Comparison of ENCODE assay signal across 7 cellular contexts in genomic region chr10:11018830-11019692, GRCh38. TPM values are rescaled to one million over a fixed set of nuclear protein-coding genes. Genes with fewer than 3 reads are reported as not detected.
DNase-seq lines count a peak whose midpoint lies in the region; ATAC-seq, FAIRE-seq and TF ChIP-seq lines count a peak whose summit lies in the region.

No MANE protein-coding gene starts in this region.

- no peaks in the 10 kb centered on the region for H3K27me3 ChIP-seq in KMS-11 (ENCODE audit: insufficient read depth, low read depth)
- H3K27me3 ChIP-seq in keratinocyte (ENCODE audit: control insufficient read depth, extremely low read depth, insufficient read depth, low read length): peaks cover 3% of the 10 kb centered on the region

- H3K27ac ChIP-seq in KMS-11 (no peak overlapping the region), keratinocyte (ENCODE audit: control insufficient read depth, insufficient read depth, low read length) (no peak overlapping the region)

- H4K20me1 ChIP-seq in KMS-11 (ENCODE audit: insufficient read depth) (no peaks in the 10 kb centered on the region), keratinocyte (ENCODE audit: control insufficient read depth, extremely low read depth, insufficient read depth, low read length) (no peaks in the 10 kb centered on the region)

- H3K9me3 ChIP-seq in keratinocyte (ENCODE audit: control insufficient read depth, low read depth, low read length): no peaks in the 10 kb centered on the region

- dilution Hi-C loops in keratinocyte (cut with MboI; ENCODE audit: extremely low pct_ligation_motif_present, low sequenced_read_pairs): no loop called here

- no peak overlapping the region for H3K4me3 ChIP-seq in KMS-11 (IDR thresholded peaks at IDR 0.05; ENCODE audit: insufficient read depth, low read depth, low read length)
- peak overlapping the region; percentile 48 to 56 (median 54) for H3K4me3 ChIP-seq in keratinocyte (ENCODE audit: control insufficient read depth in 2 of 3, extremely low read depth in 1 of 3, insufficient read depth in 2 of 3, low read depth in 1 of 3, low read length in 3 of 3)

- TF ChIP-seq CTCF in KMS-11 (conservative IDR thresholded peaks at IDR 0.05; ENCODE audit: low read depth, low read length) (no peak), brain (conservative IDR thresholded peaks at IDR 0.05) (no peak), keratinocyte (optimal IDR thresholded peaks at IDR 0.05 in 1 of 3, IDR thresholded peaks at IDR 0.05 in 1 of 3, conservative IDR thresholded peaks at IDR 0.05 in 1 of 3; ENCODE audit: extremely low read depth in 1 of 3, insufficient read depth in 2 of 3, low read length in 3 of 3) (no peak)

- no peak for ATAC-seq in stimulated activated naive CD8-positive, alpha-beta T cell treated with anti-CD3 and anti-CD28 coated beads, Interleukin-15, amount 100 ng/mL, for 72 hours
- ATAC-seq in HG03108 (IDR thresholded peaks at IDR 0.05; ENCODE audit: unreplicated experiment): no peak

- H2AFZ ChIP-seq in KMS-11 (ENCODE audit: low read depth) (peak overlapping the region; percentile 72; the same call in 1 of the 2 replicates), keratinocyte (ENCODE audit: control insufficient read depth, low read length) (no peak overlapping the region)

- peaks cover 3% of the 10 kb centered on the region for H3K27me3 Mint-ChIP-seq in brain
- peaks cover 73% of the 10 kb centered on the region for H3K27me3 Mint-ChIP-seq in stimulated activated naive CD8-positive, alpha-beta T cell treated with anti-CD3 and anti-CD28 coated beads, Interleukin-15, amount 100 ng/mL, for 72 hours

- H3K4me2 ChIP-seq in KMS-11: peak overlapping the region; percentile 55
- H3K4me2 ChIP-seq in keratinocyte (ENCODE audit: control insufficient read depth, extremely low read depth, insufficient read depth, low read depth, low read length): peak overlapping the region; percentile 50

- H3K27ac Mint-ChIP-seq in brain: peak overlapping the region; percentile 87 to 99 (median 96)
- no peak overlapping the region for H3K27ac Mint-ChIP-seq in stimulated activated naive CD8-positive, alpha-beta T cell treated with anti-CD3 and anti-CD28 coated beads, Interleukin-15, amount 100 ng/mL, for 72 hours

- H3K9ac ChIP-seq in KMS-11 (peak overlapping the region; percentile 69; the same call in 1 of the 2 replicates), keratinocyte (ENCODE audit: control insufficient read depth, extremely low read depth, insufficient read depth, low read length) (peak overlapping the region; percentile 66)

- H3K79me2 ChIP-seq in KMS-11 (ENCODE audit: insufficient read depth, low read depth) (no peaks in the 10 kb centered on the region), keratinocyte (ENCODE audit: control insufficient read depth, insufficient read depth, low read length) (peaks cover 5% of the 10 kb centered on the region)

- peak overlapping the region; percentile 89 to 97 (median 92) for H3K4me3 Mint-ChIP-seq in brain
- peak overlapping the region; percentile 74 to 75 for H3K4me3 Mint-ChIP-seq in stimulated activated naive CD8-positive, alpha-beta T cell treated with anti-CD3 and anti-CD28 coated beads, Interleukin-15, amount 100 ng/mL, for 72 hours

- H3K9me1 ChIP-seq in keratinocyte (ENCODE audit: control insufficient read depth, extremely low read depth, insufficient read depth, low read length): no peaks in the 10 kb centered on the region

- DNase-seq in keratinocyte (ENCODE audit: low read depth, low spot score) (no peak), Ammon's horn (ENCODE audit: low spot score) (no peak), GM12892 (ENCODE audit: insufficient read length) (no peak)
- no peak for DNase-seq in stimulated activated naive CD8-positive, alpha-beta T cell treated with anti-CD3 and anti-CD28 coated beads, Interleukin-15, amount 100 ng/mL, for 72 hours

- no peaks in the 10 kb centered on the region for H3K9me3 Mint-ChIP-seq in brain
- no peaks in the 10 kb centered on the region for H3K9me3 Mint-ChIP-seq in stimulated activated naive CD8-positive, alpha-beta T cell treated with anti-CD3 and anti-CD28 coated beads, Interleukin-15, amount 100 ng/mL, for 72 hours

- H3K4me1 Mint-ChIP-seq in brain: peaks cover 87% of the 10 kb centered on the region
- peaks cover 7% of the 10 kb centered on the region for H3K4me1 Mint-ChIP-seq in stimulated activated naive CD8-positive, alpha-beta T cell treated with anti-CD3 and anti-CD28 coated beads, Interleukin-15, amount 100 ng/mL, for 72 hours

- H3K36me3 ChIP-seq in KMS-11 (ENCODE audit: insufficient read depth) (no peaks in the 10 kb centered on the region), keratinocyte (ENCODE audit: control insufficient read depth in 2 of 2, extremely low read depth in 1 of 2, insufficient read depth in 2 of 2, low read length in 2 of 2) (no peaks in the 10 kb centered on the region)

- no peaks in the 10 kb centered on the region for H3K36me3 Mint-ChIP-seq in brain

- TF ChIP-seq POLR2A in GM12892 (IDR thresholded peaks at IDR 0.05; ENCODE audit: low read depth, low read length): no peak

- FAIRE-seq in keratinocyte (lab: Jason Lieb, UNC) (peak; percentile 20), GM12892 (lab: Jason Lieb, UNC) (no peak)

- H3K4me1 ChIP-seq in KMS-11 (ENCODE audit: low read depth, poor library complexity, severe bottlenecking): peaks cover 14% of the 10 kb centered on the region
- H3K4me1 ChIP-seq in keratinocyte (ENCODE audit: control insufficient read depth, extremely low read depth, insufficient read depth, low read length): peaks cover 4% of the 10 kb centered on the region

RNA-seq across cellular contexts. Expression of gene CELF2, which starts 1.4 kb away (rescaled TPM):
- polyA plus RNA-seq in brain (ENCODE audit: insufficient read depth, low read depth, low replicate concordance): 19.5 TPM
- polyA plus RNA-seq in keratinocyte: 6.3 to 11.8 TPM (median 9.8 TPM) in 3 replicates
- polyA plus RNA-seq in keratinocyte (2011; ENCODE audit: low read depth): 3.0 TPM
- 9.5 and 11.8 TPM in 2 replicates for polyA plus RNA-seq in keratinocyte (2011; cell fraction: cytosol; rRNA removed)
- polyA plus RNA-seq in keratinocyte (2011; cell fraction: nucleus; rRNA removed): 9.7 and 9.8 TPM in 2 replicates
- 3.8 and 7.1 TPM in 2 replicates for polyA plus RNA-seq in keratinocyte (2012; ENCODE audit: low replicate concordance)
- polyA minus RNA-seq in keratinocyte: 12.1 to 20.7 TPM (median 19.2 TPM) in 3 replicates
- polyA minus RNA-seq in keratinocyte (2011; cell fraction: cytosol; rRNA and poly(A)+ RNA removed): 23.6 TPM
- polyA minus RNA-seq in keratinocyte (2011; cell fraction: nucleus; rRNA and poly(A)+ RNA removed): 10.3 and 22.9 TPM in 2 replicates
- polyA plus RNA-seq in GM12892 (2012; ENCODE audit: missing spikeins): 39.7 TPM

Comparison
In these comparisons a context has a peak if more than half of its experiments do, and no peak if none do; other contexts are left out.
1. H3K27ac Mint-ChIP-seq: peak in brain (5 of 5); none in stimulated activated naive CD8-positive, alpha-beta T cell treated with anti-CD3 and anti-CD28 coated beads, Interleukin-15, amount 100 ng/mL, for 72 hours (0 of 2).